ENCODE assay signal across 18 cellular contexts in the genomic region with DNA sequence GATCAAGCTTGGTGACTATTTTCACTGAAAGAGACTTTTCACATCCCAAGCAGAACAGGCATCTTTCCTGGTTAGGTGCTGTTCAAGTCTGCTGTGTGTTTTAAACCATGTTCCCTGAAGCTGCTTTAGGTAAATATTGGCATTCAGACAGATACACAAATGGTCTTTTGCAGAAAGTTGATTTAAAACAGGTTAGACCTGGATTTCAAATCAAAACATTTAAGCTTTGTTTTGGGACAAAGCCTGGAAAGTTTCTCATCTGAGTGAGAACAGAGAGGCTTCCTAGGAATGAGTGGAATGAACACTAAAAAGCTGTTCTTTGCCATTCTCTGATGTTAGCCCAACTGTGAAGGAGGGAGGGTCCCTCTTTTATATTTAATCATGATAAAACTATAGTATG. TPM values are rescaled to one million over a fixed set of nuclear protein-coding genes. Genes with fewer than 3 reads are reported as not detected.
DNase-seq lines count a peak whose midpoint lies in the region; ATAC-seq, FAIRE-seq and TF ChIP-seq lines count a peak whose summit lies in the region.
"Had no signal": no experiment of that assay in that cellular context is flagged by ENCODE, and none has a peak within 500 bp of the region (broad histone marks: within the 10 kb centered on the region; RNA-seq: fewer than 3 reads in every experiment).

No MANE protein-coding gene starts in this region.

- FAIRE-seq in keratinocyte (lab: Jason Lieb, UNC): no peak
- FAIRE-seq: bronchial epithelial cell had no signal

- H2AFZ ChIP-seq in SK-N-SH (ENCODE audit: low read depth) (peak overlapping the region; percentile 53; the same call in 1 of the 2 replicates), keratinocyte (ENCODE audit: control insufficient read depth, low read length) (no peak overlapping the region)

- peaks cover 66% of the 10 kb centered on the region for H3K4me1 Mint-ChIP-seq in progenitor cell of endocrine pancreas (ENCODE audit: low read depth)
- H3K4me1 Mint-ChIP-seq: activated CD8-positive, alpha-beta memory T cell treated with anti-CD3 and anti-CD28 coated beads, Interleukin-2, amount 10 ng/mL, durations not matched to agents 7 days and 5 days had no signal

- H3K9me3 Mint-ChIP-seq in progenitor cell of endocrine pancreas (ENCODE audit: low read depth): no peaks in the 10 kb centered on the region

- CTCF ChIA-PET in SK-N-SH (lab: Yijun Ruan, JAX): interaction anchor here (1.4 to 1.6 kb wide), 2 partner anchors 10 to 41 kb away, joined by 3 to 4 read pairs; partner anchors contain the start of gene ANXA3

- H3K27me3 Mint-ChIP-seq in progenitor cell of endocrine pancreas: no peaks in the 10 kb centered on the region

- H3F3A ChIP-seq in SK-N-SH (replicated peaks; ENCODE audit: insufficient read depth): peaks cover 16% of the 10 kb centered on the region

- H3K36me3 ChIP-seq in SK-N-SH (replicated peaks in 1 of 2; ENCODE audit: control insufficient read depth in 1 of 2, insufficient read depth in 2 of 2, low read length in 1 of 2): no peaks in the 10 kb centered on the region
- H3K36me3 ChIP-seq in keratinocyte (ENCODE audit: control insufficient read depth in 2 of 2, extremely low read depth in 1 of 2, insufficient read depth in 2 of 2, low read length in 2 of 2): peaks cover 18 to 45% of the 10 kb centered on the region in 2 experiments
- H3K36me3 ChIP-seq: tibial nerve, WERI-Rb-1 had no signal

- H3K9me1 ChIP-seq in keratinocyte (ENCODE audit: control insufficient read depth, extremely low read depth, insufficient read depth, low read length): no peaks in the 10 kb centered on the region

- peak overlapping the region; percentile 27; the same call in 1 of the 2 replicates for H3K9ac ChIP-seq in SK-N-SH
- H3K9ac ChIP-seq in keratinocyte (ENCODE audit: control insufficient read depth, extremely low read depth, insufficient read depth, low read length): no peak overlapping the region

- no peaks in the 10 kb centered on the region for H3K9me2 ChIP-seq in SK-N-SH

- dilution Hi-C loops in keratinocyte (cut with MboI; ENCODE audit: extremely low pct_ligation_motif_present, low sequenced_read_pairs): no loop called here

- H3K4me1 ChIP-seq in SK-N-SH (ENCODE audit: control insufficient read depth in 1 of 2, insufficient read depth in 2 of 2, low read depth in 1 of 2, low read length in 1 of 2) (peaks cover 3 to 22% of the 10 kb centered on the region in 2 experiments), keratinocyte (ENCODE audit: control insufficient read depth, extremely low read depth, insufficient read depth, low read length) (peaks cover 76% of the 10 kb centered on the region)

- TF ChIP-seq EP300 in SK-N-SH (IDR thresholded peaks at IDR 0.05; ENCODE audit: borderline replicate concordance in 1 of 2, low read depth in 1 of 2, low read length in 1 of 2): peak in 1 of 2 experiments; percentile 75; a peak in 1 of 4 replicates

- H3K27ac ChIP-seq in SK-N-SH (ENCODE audit: low read depth in 2 of 2, low read length in 1 of 2): peak overlapping the region; percentile 51 to 79
- H3K27ac ChIP-seq in keratinocyte (ENCODE audit: control insufficient read depth, insufficient read depth, low read length): peak overlapping the region; percentile 49
- H3K27ac ChIP-seq: WERI-Rb-1 had no signal

- H3K27me3 ChIP-seq in SK-N-SH (ENCODE audit: insufficient read depth) (no peaks in the 10 kb centered on the region), keratinocyte (ENCODE audit: control insufficient read depth, extremely low read depth, insufficient read depth, low read length) (no peaks in the 10 kb centered on the region)
- H3K27me3 ChIP-seq: tibial nerve had no signal

- ATAC-seq in HG02610 (IDR thresholded peaks at IDR 0.05; ENCODE audit: unreplicated experiment): no peak
- ATAC-seq: activated CD8-positive, alpha-beta memory T cell treated with anti-CD3 and anti-CD28 coated beads, Interleukin-2, amount 10 ng/mL, durations not matched to agents 7 days and 5 days had no signal

- H3K4me2 ChIP-seq in SK-N-SH (peak overlapping the region; percentile 49), keratinocyte (ENCODE audit: control insufficient read depth, extremely low read depth, insufficient read depth, low read depth, low read length) (peak overlapping the region; percentile 48)

- H3K4me3 Mint-ChIP-seq in progenitor cell of endocrine pancreas (ENCODE audit: low read depth): peak overlapping the region; percentile 47
- H3K4me3 Mint-ChIP-seq: activated CD8-positive, alpha-beta memory T cell treated with anti-CD3 and anti-CD28 coated beads, Interleukin-2, amount 10 ng/mL, durations not matched to agents 7 days and 5 days had no signal

- H3K79me2 ChIP-seq in SK-N-SH (ENCODE audit: insufficient read depth) (no peaks in the 10 kb centered on the region), keratinocyte (ENCODE audit: control insufficient read depth, insufficient read depth, low read length) (peaks cover 31% of the 10 kb centered on the region)

- DNase-seq in DMS53 (lab: John Stamatoyannopoulos, UW) (peak; percentile 37), SK-N-SH (no peak), keratinocyte (ENCODE audit: low read depth, low spot score) (no peak), progenitor cell of endocrine pancreas (ENCODE audit: low spot score, unreplicated experiment) (no peak), NCI-H2227 treated with DMSO at 0.1 percent for 48 hours (lab: John Stamatoyannopoulos, UW) (no peak), HUDEP-2 (lab: John Stamatoyannopoulos, UW; ENCODE audit: unreplicated experiment in 76 of 76) (no peak)
- DNase-seq in stimulated activated CD4-positive, alpha-beta T cell treated with anti-CD3 and anti-CD28 coated beads, Interleukin-15, amount 100 ng/mL, for 24 hours: no peak
- DNase-seq: activated CD8-positive, alpha-beta memory T cell treated with anti-CD3 and anti-CD28 coated beads, Interleukin-2, amount 10 ng/mL, durations not matched to agents 7 days and 5 days; activated gamma-delta T cell treated with Interleukin-2 at 50 U/mL for 16 hours; DMS79 treated with DMSO at 0.1 percent for 48 hours; glutamatergic neuron; MV-4-11; NCI-H2171; occipital lobe; WERI-Rb-1 had no signal

- H3K9me3 ChIP-seq in SK-N-SH (no peaks in the 10 kb centered on the region), keratinocyte (ENCODE audit: control insufficient read depth, low read depth, low read length) (no peaks in the 10 kb centered on the region)
- H3K9me3 ChIP-seq: tibial nerve had no signal

- peak overlapping the region; percentile 94 for H3K27ac Mint-ChIP-seq in progenitor cell of endocrine pancreas
- H3K27ac Mint-ChIP-seq: activated CD8-positive, alpha-beta memory T cell treated with anti-CD3 and anti-CD28 coated beads, Interleukin-2, amount 10 ng/mL, durations not matched to agents 7 days and 5 days had no signal

- TF ChIP-seq CTCF in SK-N-SH (IDR thresholded peaks at IDR 0.05) (no peak), keratinocyte (optimal IDR thresholded peaks at IDR 0.05 in 1 of 3, IDR thresholded peaks at IDR 0.05 in 1 of 3, conservative IDR thresholded peaks at IDR 0.05 in 1 of 3; ENCODE audit: extremely low read depth in 1 of 3, insufficient read depth in 2 of 3, low read length in 3 of 3) (no peak), progenitor cell of endocrine pancreas (IDR thresholded peaks at IDR 0.05; ENCODE audit: unreplicated experiment) (no peak)

- H4K20me1 ChIP-seq in SK-N-SH (ENCODE audit: insufficient read depth) (no peaks in the 10 kb centered on the region), keratinocyte (ENCODE audit: control insufficient read depth, extremely low read depth, insufficient read depth, low read length) (no peaks in the 10 kb centered on the region)

- H3K36me3 Mint-ChIP-seq in progenitor cell of endocrine pancreas (ENCODE audit: insufficient read depth): peaks cover 23% of the 10 kb centered on the region
- H3K36me3 Mint-ChIP-seq: activated CD8-positive, alpha-beta memory T cell treated with anti-CD3 and anti-CD28 coated beads, Interleukin-2, amount 10 ng/mL, durations not matched to agents 7 days and 5 days had no signal

- H3K4me3 ChIP-seq in SK-N-SH (ENCODE audit: low read depth in 2 of 2, low read length in 1 of 2) (no peak overlapping the region), keratinocyte (ENCODE audit: control insufficient read depth in 2 of 3, extremely low read depth in 1 of 3, insufficient read depth in 2 of 3, low read depth in 1 of 3, low read length in 3 of 3) (no peak overlapping the region)
- H3K4me3 ChIP-seq: tibial nerve had no signal

- TF ChIP-seq RAD21 in SK-N-SH (IDR thresholded peaks at IDR 0.05; ENCODE audit: low read length): no peak

- POLR2A ChIA-PET in SK-N-SH (lab: Yijun Ruan, JAX): no interaction called here

TF ChIP-seq in SK-N-SH, 30 proteins besides CTCF, POLR2A, EP300 and RAD21 (continues in another document):
- peak; percentile 47; the same call in 1 of the 2 replicates for TF ChIP-seq TEAD4 (IDR thresholded peaks at IDR 0.05; ENCODE audit: borderline replicate concordance, insufficient read depth)
- no peak for TF ChIP-seq NRF1 (IDR thresholded peaks at IDR 0.05; ENCODE audit: low read depth, low read length)
- TF ChIP-seq POLR2AphosphoS5 (IDR thresholded peaks at IDR 0.05; ENCODE audit: low read depth, low read length): no peak
- no peak for TF ChIP-seq ELF1 (IDR thresholded peaks at IDR 0.05)
- no peak for TF ChIP-seq SIN3A (IDR thresholded peaks at IDR 0.05; ENCODE audit: borderline replicate concordance, low read depth, low read length)

RNA-seq across cellular contexts. Expression of gene ANXA3, which starts 10.1 kb away (rescaled TPM):
- 13.8 and 15.5 TPM in 2 replicates for polyA plus RNA-seq in SK-N-SH (2012; rRNA removed)
- polyA plus RNA-seq in SK-N-SH (2012; cell fraction: cytosol; rRNA removed): 16.9 and 18.2 TPM in 2 replicates
- polyA plus RNA-seq in SK-N-SH (2012; cell fraction: nucleus; rRNA removed): 31.0 and 31.4 TPM in 2 replicates
- 380 to 463 TPM (median 425 TPM) in 3 replicates for polyA plus RNA-seq in keratinocyte
- 679 TPM for polyA plus RNA-seq in keratinocyte (2011; ENCODE audit: low read depth)
- 369 and 514 TPM in 2 replicates for polyA plus RNA-seq in keratinocyte (2011; cell fraction: cytosol; rRNA removed)
- polyA plus RNA-seq in keratinocyte (2011; cell fraction: nucleus; rRNA removed): 557 and 580 TPM in 2 replicates
- 338 and 353 TPM in 2 replicates for polyA plus RNA-seq in keratinocyte (2012; ENCODE audit: low replicate concordance)
- 216 to 447 TPM (median 401 TPM) in 3 replicates for polyA minus RNA-seq in keratinocyte
- 357 TPM for polyA minus RNA-seq in keratinocyte (2011; cell fraction: cytosol; rRNA and poly(A)+ RNA removed)
- 169 and 263 TPM in 2 replicates for polyA minus RNA-seq in keratinocyte (2011; cell fraction: nucleus; rRNA and poly(A)+ RNA removed)
- 108 and 123 TPM in 2 replicates for total RNA-seq in progenitor cell of endocrine pancreas

Comparison
In these comparisons a context has a peak if more than half of its experiments do, and no peak if none do; other contexts are left out.
1. RNA of gene ANXA3, which starts 10.1 kb away (polyA plus RNA-seq): 338 to 679 TPM in keratinocyte; 13.8 to 31.4 TPM in SK-N-SH; every median in the first group is over 10 times any median in the second.